1 cellular context compared by ENCODE assay signal in the genomic region with DNA sequence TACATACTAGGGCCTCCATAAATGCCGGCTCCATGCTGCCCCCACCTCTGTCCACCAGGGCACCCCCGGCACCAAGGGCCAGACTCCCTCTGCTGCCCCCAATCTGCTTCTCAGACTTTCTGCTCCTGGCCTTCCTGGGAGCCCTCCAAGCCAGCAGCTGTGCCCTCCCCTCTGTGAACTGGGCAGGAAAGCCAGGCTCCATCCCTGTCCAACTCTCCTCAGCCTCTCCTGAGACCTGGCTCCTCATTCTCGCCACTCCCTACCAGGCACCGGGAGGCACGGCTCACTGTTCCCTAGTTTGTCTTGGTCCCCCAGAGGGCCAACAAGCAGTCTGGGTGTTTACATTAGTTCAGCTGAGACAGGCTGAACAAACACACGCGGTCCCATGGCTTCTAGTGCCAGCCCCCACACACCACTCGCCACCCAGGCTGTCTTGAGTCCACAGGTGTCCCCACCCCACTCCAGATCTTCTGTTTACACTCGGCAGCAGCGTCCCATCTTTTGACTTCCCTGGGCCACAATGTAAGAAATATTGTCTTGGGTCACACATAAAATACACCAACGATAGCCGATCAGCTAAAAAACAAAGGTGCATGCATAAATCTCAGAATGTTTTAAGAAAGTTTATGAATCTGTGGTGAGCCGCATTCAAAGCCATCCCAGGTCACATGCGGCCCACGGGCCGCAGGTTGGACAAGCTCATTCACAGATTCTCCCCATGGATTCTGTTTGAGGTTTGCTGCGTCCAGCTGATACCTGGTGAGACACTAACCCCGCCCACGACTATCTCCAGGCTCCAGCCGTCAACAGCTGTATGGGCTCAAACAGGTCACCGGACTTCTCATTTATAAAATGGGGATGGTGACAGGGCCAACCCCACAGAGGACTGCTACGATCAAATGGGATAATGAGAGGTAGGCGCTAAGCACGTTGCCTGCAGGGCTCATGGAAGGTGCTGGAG.
TF ChIP-seq lines count a peak whose summit lies in the region.

No MANE protein-coding gene starts in this region.

TF ChIP-seq in HEK293, 187 proteins besides CTCF, POLR2A, EP300 and RAD21 (continued from another document and continues in another):
- TF ChIP-seq, protein P1, sequence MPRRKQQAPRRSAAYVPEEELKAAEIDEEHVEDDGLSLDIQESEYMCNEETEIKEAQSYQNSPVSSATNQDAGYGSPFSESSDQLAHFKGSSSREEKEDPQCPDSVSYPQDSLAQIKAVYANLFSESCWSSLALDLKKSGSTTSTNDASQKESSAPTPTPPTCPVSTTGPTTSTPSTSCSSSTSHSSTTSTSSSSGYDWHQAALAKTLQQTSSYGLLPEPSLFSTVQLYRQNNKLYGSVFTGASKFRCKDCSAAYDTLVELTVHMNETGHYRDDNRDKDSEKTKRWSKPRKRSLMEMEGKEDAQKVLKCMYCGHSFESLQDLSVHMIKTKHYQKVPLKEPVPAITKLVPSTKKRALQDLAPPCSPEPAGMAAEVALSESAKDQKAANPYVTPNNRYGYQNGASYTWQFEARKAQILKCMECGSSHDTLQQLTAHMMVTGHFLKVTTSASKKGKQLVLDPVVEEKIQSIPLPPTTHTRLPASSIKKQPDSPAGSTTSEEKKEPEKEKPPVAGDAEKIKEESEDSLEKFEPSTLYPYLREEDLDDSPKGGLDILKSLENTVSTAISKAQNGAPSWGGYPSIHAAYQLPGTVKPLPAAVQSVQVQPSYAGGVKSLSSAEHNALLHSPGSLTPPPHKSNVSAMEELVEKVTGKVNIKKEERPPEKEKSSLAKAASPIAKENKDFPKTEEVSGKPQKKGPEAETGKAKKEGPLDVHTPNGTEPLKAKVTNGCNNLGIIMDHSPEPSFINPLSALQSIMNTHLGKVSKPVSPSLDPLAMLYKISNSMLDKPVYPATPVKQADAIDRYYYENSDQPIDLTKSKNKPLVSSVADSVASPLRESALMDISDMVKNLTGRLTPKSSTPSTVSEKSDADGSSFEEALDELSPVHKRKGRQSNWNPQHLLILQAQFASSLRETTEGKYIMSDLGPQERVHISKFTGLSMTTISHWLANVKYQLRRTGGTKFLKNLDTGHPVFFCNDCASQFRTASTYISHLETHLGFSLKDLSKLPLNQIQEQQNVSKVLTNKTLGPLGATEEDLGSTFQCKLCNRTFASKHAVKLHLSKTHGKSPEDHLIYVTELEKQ (tag by site-specific recombination; IDR thresholded peaks at IDR 0.05; ENCODE audit: borderline replicate concordance): no peak
- TF ChIP-seq ZNF23 (tag by site-specific recombination; IDR thresholded peaks at IDR 0.05; ENCODE audit: borderline replicate concordance): no peak
- TF ChIP-seq, protein P2, sequence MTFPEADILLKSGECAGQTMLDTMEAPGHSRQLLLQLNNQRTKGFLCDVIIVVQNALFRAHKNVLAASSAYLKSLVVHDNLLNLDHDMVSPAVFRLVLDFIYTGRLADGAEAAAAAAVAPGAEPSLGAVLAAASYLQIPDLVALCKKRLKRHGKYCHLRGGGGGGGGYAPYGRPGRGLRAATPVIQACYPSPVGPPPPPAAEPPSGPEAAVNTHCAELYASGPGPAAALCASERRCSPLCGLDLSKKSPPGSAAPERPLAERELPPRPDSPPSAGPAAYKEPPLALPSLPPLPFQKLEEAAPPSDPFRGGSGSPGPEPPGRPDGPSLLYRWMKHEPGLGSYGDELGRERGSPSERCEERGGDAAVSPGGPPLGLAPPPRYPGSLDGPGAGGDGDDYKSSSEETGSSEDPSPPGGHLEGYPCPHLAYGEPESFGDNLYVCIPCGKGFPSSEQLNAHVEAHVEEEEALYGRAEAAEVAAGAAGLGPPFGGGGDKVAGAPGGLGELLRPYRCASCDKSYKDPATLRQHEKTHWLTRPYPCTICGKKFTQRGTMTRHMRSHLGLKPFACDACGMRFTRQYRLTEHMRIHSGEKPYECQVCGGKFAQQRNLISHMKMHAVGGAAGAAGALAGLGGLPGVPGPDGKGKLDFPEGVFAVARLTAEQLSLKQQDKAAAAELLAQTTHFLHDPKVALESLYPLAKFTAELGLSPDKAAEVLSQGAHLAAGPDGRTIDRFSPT (tag by site-specific recombination; IDR thresholded peaks at IDR 0.05): 0 out of 2 replicates have a peak, but pooled peaks have one; percentile 22
- no peak for TF ChIP-seq ZNF248 (tag by site-specific recombination; IDR thresholded peaks at IDR 0.05)
- TF ChIP-seq GLIS1 (tag by site-specific recombination; IDR thresholded peaks at IDR 0.05): peak; percentile 100
- TF ChIP-seq ZNF585B (tag by site-specific recombination; IDR thresholded peaks at IDR 0.05): no peak
- no peak for TF ChIP-seq ZNF548 (tag by site-specific recombination; IDR thresholded peaks at IDR 0.05)
- no peak for TF ChIP-seq ZNF660 (tag by site-specific recombination; IDR thresholded peaks at IDR 0.05)
- no peak for TF ChIP-seq ZNF37A (tag by site-specific recombination; IDR thresholded peaks at IDR 0.05)
- no peak for TF ChIP-seq ZNF792 (tag by site-specific recombination; IDR thresholded peaks at IDR 0.05)
- peak; percentile 71 for TF ChIP-seq OSR2 (tag by site-specific recombination; IDR thresholded peaks at IDR 0.05)
- peak; percentile 54; the same call in 1 of the 2 replicates for TF ChIP-seq WT1 (tag by site-specific recombination; IDR thresholded peaks at IDR 0.05)
- TF ChIP-seq, protein P3, sequence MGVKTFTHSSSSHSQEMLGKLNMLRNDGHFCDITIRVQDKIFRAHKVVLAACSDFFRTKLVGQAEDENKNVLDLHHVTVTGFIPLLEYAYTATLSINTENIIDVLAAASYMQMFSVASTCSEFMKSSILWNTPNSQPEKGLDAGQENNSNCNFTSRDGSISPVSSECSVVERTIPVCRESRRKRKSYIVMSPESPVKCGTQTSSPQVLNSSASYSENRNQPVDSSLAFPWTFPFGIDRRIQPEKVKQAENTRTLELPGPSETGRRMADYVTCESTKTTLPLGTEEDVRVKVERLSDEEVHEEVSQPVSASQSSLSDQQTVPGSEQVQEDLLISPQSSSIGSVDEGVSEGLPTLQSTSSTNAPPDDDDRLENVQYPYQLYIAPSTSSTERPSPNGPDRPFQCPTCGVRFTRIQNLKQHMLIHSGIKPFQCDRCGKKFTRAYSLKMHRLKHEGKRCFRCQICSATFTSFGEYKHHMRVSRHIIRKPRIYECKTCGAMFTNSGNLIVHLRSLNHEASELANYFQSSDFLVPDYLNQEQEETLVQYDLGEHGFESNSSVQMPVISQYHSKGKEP (tag by site-specific recombination; IDR thresholded peaks at IDR 0.05): no peak
- no peak for TF ChIP-seq ZFP69B (tag by site-specific recombination; IDR thresholded peaks at IDR 0.05)
- no peak for TF ChIP-seq ZBTB6 (tag by site-specific recombination; IDR thresholded peaks at IDR 0.05)
- no peak for TF ChIP-seq ZNF658 (tag by site-specific recombination; IDR thresholded peaks at IDR 0.05)
- TF ChIP-seq ZBTB20 (tag by site-specific recombination; IDR thresholded peaks at IDR 0.05): no peak
- no peak; the same call in 1 of the 2 replicates for TF ChIP-seq KLF1 (tag by site-specific recombination; IDR thresholded peaks at IDR 0.05)
- no peak for TF ChIP-seq KLF8 (tag by site-specific recombination; IDR thresholded peaks at IDR 0.05)
- TF ChIP-seq ZBTB7A (tag by site-specific recombination; IDR thresholded peaks at IDR 0.05; ENCODE audit: low read depth): no peak
- no peak for TF ChIP-seq ZNF530 (tag by site-specific recombination; IDR thresholded peaks at IDR 0.05; ENCODE audit: low read depth)
- no peak for TF ChIP-seq ZNF274 (IDR thresholded peaks at IDR 0.05; ENCODE audit: low read length)
- no peak for TF ChIP-seq ZNF274 (tag by site-specific recombination; IDR thresholded peaks at IDR 0.05; ENCODE audit: borderline replicate concordance)
- TF ChIP-seq HOXA7 (CRISPR knock-in tag; IDR thresholded peaks at IDR 0.05; ENCODE audit: borderline replicate concordance): no peak
- TF ChIP-seq ZNF785 (tag by site-specific recombination; IDR thresholded peaks at IDR 0.05): no peak
- TF ChIP-seq ZNF155 (tag by site-specific recombination; IDR thresholded peaks at IDR 0.05): no peak
- no peak for TF ChIP-seq ZNF133 (tag by site-specific recombination; IDR thresholded peaks at IDR 0.05)
- TF ChIP-seq ZBTB48 (tag by site-specific recombination; IDR thresholded peaks at IDR 0.05): peak; percentile 95
- no peak for TF ChIP-seq ZNF398 (tag by site-specific recombination; IDR thresholded peaks at IDR 0.05)
- no peak for TF ChIP-seq ZNF366 (tag by site-specific recombination; conservative IDR thresholded peaks at IDR 0.05)
- no peak for TF ChIP-seq ZBTB17 (tag by site-specific recombination; IDR thresholded peaks at IDR 0.05)
- TF ChIP-seq ZNF830 (tag by site-specific recombination; IDR thresholded peaks at IDR 0.05; ENCODE audit: low read depth): no peak
- TF ChIP-seq, protein P4, sequence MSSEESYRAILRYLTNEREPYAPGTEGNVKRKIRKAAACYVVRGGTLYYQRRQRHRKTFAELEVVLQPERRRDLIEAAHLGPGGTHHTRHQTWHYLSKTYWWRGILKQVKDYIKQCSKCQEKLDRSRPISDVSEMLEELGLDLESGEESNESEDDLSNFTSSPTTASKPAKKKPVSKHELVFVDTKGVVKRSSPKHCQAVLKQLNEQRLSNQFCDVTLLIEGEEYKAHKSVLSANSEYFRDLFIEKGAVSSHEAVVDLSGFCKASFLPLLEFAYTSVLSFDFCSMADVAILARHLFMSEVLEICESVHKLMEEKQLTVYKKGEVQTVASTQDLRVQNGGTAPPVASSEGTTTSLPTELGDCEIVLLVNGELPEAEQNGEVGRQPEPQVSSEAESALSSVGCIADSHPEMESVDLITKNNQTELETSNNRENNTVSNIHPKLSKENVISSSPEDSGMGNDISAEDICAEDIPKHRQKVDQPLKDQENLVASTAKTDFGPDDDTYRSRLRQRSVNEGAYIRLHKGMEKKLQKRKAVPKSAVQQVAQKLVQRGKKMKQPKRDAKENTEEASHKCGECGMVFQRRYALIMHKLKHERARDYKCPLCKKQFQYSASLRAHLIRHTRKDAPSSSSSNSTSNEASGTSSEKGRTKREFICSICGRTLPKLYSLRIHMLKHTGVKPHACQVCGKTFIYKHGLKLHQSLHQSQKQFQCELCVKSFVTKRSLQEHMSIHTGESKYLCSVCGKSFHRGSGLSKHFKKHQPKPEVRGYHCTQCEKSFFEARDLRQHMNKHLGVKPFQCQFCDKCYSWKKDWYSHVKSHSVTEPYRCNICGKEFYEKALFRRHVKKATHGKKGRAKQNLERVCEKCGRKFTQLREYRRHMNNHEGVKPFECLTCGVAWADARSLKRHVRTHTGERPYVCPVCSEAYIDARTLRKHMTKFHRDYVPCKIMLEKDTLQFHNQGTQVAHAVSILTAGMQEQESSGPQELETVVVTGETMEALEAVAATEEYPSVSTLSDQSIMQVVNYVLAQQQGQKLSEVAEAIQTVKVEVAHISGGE (tag by site-specific recombination; conservative IDR thresholded peaks at IDR 0.05; ENCODE audit: low read depth): no peak
- TF ChIP-seq ZNF423 (tag by site-specific recombination; IDR thresholded peaks at IDR 0.05): peak; percentile 81
- TF ChIP-seq ZNF707 (tag by site-specific recombination; IDR thresholded peaks at IDR 0.05): no peak
- TF ChIP-seq KLF10 (tag by site-specific recombination; IDR thresholded peaks at IDR 0.05): no peak; the same call in 1 of the 2 replicates
- TF ChIP-seq, protein P5, sequence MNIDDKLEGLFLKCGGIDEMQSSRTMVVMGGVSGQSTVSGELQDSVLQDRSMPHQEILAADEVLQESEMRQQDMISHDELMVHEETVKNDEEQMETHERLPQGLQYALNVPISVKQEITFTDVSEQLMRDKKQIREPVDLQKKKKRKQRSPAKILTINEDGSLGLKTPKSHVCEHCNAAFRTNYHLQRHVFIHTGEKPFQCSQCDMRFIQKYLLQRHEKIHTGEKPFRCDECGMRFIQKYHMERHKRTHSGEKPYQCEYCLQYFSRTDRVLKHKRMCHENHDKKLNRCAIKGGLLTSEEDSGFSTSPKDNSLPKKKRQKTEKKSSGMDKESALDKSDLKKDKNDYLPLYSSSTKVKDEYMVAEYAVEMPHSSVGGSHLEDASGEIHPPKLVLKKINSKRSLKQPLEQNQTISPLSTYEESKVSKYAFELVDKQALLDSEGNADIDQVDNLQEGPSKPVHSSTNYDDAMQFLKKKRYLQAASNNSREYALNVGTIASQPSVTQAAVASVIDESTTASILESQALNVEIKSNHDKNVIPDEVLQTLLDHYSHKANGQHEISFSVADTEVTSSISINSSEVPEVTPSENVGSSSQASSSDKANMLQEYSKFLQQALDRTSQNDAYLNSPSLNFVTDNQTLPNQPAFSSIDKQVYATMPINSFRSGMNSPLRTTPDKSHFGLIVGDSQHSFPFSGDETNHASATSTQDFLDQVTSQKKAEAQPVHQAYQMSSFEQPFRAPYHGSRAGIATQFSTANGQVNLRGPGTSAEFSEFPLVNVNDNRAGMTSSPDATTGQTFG (tag by site-specific recombination; IDR thresholded peaks at IDR 0.05; ENCODE audit: borderline replicate concordance): no peak
- TF ChIP-seq SCRT1 (tag by site-specific recombination; IDR thresholded peaks at IDR 0.05; ENCODE audit: borderline replicate concordance): peak; percentile 93
- no peak for TF ChIP-seq YY2 (tag by site-specific recombination; IDR thresholded peaks at IDR 0.05)
- TF ChIP-seq, protein P6, sequence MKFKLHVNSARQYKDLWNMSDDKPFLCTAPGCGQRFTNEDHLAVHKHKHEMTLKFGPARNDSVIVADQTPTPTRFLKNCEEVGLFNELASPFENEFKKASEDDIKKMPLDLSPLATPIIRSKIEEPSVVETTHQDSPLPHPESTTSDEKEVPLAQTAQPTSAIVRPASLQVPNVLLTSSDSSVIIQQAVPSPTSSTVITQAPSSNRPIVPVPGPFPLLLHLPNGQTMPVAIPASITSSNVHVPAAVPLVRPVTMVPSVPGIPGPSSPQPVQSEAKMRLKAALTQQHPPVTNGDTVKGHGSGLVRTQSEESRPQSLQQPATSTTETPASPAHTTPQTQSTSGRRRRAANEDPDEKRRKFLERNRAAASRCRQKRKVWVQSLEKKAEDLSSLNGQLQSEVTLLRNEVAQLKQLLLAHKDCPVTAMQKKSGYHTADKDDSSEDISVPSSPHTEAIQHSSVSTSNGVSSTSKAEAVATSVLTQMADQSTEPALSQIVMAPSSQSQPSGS (tag by site-specific recombination; IDR thresholded peaks at IDR 0.05; ENCODE audit: low read depth): no peak
- TF ChIP-seq ZBTB1 (tag by site-specific recombination; IDR thresholded peaks at IDR 0.05): no peak
- TF ChIP-seq SP2 (tag by site-specific recombination; IDR thresholded peaks at IDR 0.05): no peak
